Comparison of ENCODE assay signal across 11 cellular contexts in genomic region chr2:42085079-42085478, GRCh38. TPM values are rescaled to one million over a fixed set of nuclear protein-coding genes. Genes with fewer than 3 reads are reported as not detected.
DNase-seq lines count a peak whose midpoint lies in the region; ATAC-seq and TF ChIP-seq lines count a peak whose summit lies in the region.
"Not testable (repeated sequence)": the region's sequence is repeated elsewhere in the genome, so short reads cannot be mapped to it uniquely, and the experiment has no call there.
"Had no signal": no experiment of that assay in that cellular context is flagged by ENCODE, and none has a peak within 500 bp of the region (broad histone marks: within the 10 kb centered on the region; RNA-seq: fewer than 3 reads in every experiment).

No MANE protein-coding gene starts in this region.

- intact Hi-C loops in left ventricle myocardium inferior (cut with micrococcal nuclease): loop anchor here (5.0 kb wide), 1 partner anchor 233 kb away; no protein-coding TSS in a partner anchor
- intact Hi-C loops in gastrocnemius medialis (cut with DNase I; ENCODE audit: low total_unique reads): not testable (repeated sequence)

- not testable (repeated sequence) for H2AFZ ChIP-seq in mesenchymal stem cell (ENCODE audit: low read depth, low read length); neuronal stem cell (ENCODE audit: low read length)

- not testable (repeated sequence) for TF ChIP-seq CTCF in HEK293 (tag by site-specific recombination; IDR thresholded peaks at IDR 0.05); VCaP (conservative IDR thresholded peaks at IDR 0.05); chondrocyte (IDR thresholded peaks at IDR 0.05); left ventricle myocardium inferior (IDR thresholded peaks at IDR 0.05; ENCODE audit: borderline replicate concordance); gastrocnemius medialis (IDR thresholded peaks at IDR 0.05 in 4 of 5, conservative IDR thresholded peaks at IDR 0.05 in 1 of 5)

- WGBS in mesenchymal stem cell: 73% methylated on average over 4 of the region's 4 CpGs
- no CpG with 5 or more reads among the region's 4 CpGs for WGBS in neuronal stem cell (ENCODE audit: extremely low coverage in 2 of 2, insufficient read length in 2 of 2, insufficient replicate concordance in 1 of 2), 2 donors

- H2AK5ac ChIP-seq in mesenchymal stem cell (ENCODE audit: low read length, severe bottlenecking): not testable (repeated sequence)
- H2AK5ac ChIP-seq in neuronal stem cell (ENCODE audit: low read depth, low read length): peak overlapping the region; percentile 26

- H2BK15ac ChIP-seq in mesenchymal stem cell (ENCODE audit: low read depth, poor library complexity, severe bottlenecking); neuronal stem cell (ENCODE audit: low read length): not testable (repeated sequence)

- peak overlapping the region; percentile 49 to 76 for H3K18ac ChIP-seq in mesenchymal stem cell (ENCODE audit: low read depth in 1 of 2, low read length in 2 of 2)
- H3K18ac ChIP-seq in neuronal stem cell (ENCODE audit: low read length): not testable (repeated sequence)

- not testable (repeated sequence) for H3K36me3 ChIP-seq in HEK293 (ENCODE audit: control insufficient read depth in 2 of 2, insufficient read depth in 1 of 2, low read length in 2 of 2); left ventricle myocardium inferior; mesenchymal stem cell (ENCODE audit: control insufficient read depth in 1 of 2, insufficient read depth in 2 of 2, low read depth in 1 of 2, low read length in 2 of 2); neuronal stem cell (replicated peaks in 1 of 2; ENCODE audit: control insufficient read depth in 2 of 2, insufficient read depth in 2 of 2, low read length in 2 of 2); gastrocnemius medialis

- H3K79me1 ChIP-seq in mesenchymal stem cell (replicated peaks; ENCODE audit: low read length, poor library complexity, severe bottlenecking); neuronal stem cell (ENCODE audit: low read depth, low read length): not testable (repeated sequence)

- not testable (repeated sequence) for H3K23ac ChIP-seq in mesenchymal stem cell (ENCODE audit: low read length in 2 of 2); neuronal stem cell (ENCODE audit: low read depth, low read length, poor library complexity)

- H3K36me3 Mint-ChIP-seq in chondrocyte (ENCODE audit: low read depth): not testable (repeated sequence)

- H2BK12ac ChIP-seq in mesenchymal stem cell (ENCODE audit: low read length in 2 of 2): peak overlapping the region; percentile 76 to 97
- H2BK12ac ChIP-seq in neuronal stem cell (ENCODE audit: low read length): peak overlapping the region; percentile 16

- not testable (repeated sequence) for TF ChIP-seq POLR2A in gastrocnemius medialis (IDR thresholded peaks at IDR 0.05)

- not testable (repeated sequence) for H3K14ac ChIP-seq in mesenchymal stem cell (ENCODE audit: low read length in 2 of 2); neuronal stem cell (ENCODE audit: low read length)

- peak overlapping the region; percentile 80 to 87 for H3K4ac ChIP-seq in mesenchymal stem cell (ENCODE audit: low read depth in 1 of 2, low read length in 2 of 2)
- H3K4ac ChIP-seq in neuronal stem cell (ENCODE audit: low read length): not testable (repeated sequence)

- peaks cover 33% of the 10 kb centered on the region for H3K4me1 Mint-ChIP-seq in chondrocyte (ENCODE audit: low read depth)

- H3K9me3 ChIP-seq in HEK293 (ENCODE audit: control insufficient read depth, insufficient read depth, low read depth, low read length); left ventricle myocardium inferior (replicated peaks); mesenchymal stem cell (ENCODE audit: control insufficient read depth, low read length); neuronal stem cell (replicated peaks in 1 of 2; ENCODE audit: control insufficient read depth in 2 of 2, insufficient read depth in 1 of 2, low read depth in 1 of 2, low read length in 2 of 2); gastrocnemius medialis: not testable (repeated sequence)

- H4K91ac ChIP-seq in mesenchymal stem cell (ENCODE audit: low read length): peak overlapping the region; percentile 71
- not testable (repeated sequence) for H4K91ac ChIP-seq in neuronal stem cell (ENCODE audit: low read depth, low read length, poor library complexity)

- not testable (repeated sequence) for H3K9me3 Mint-ChIP-seq in chondrocyte (ENCODE audit: low read depth)

- CTCF ChIA-PET in HEK293 (lab: Yijun Ruan, JAX): interaction anchor here (0.6 to 13.0 kb wide), 7 partner anchors 11 to 233 kb away, joined by 3 to 369 read pairs (median 20); no protein-coding TSS in a partner anchor

- H3K27ac ChIP-seq in HEK293 (ENCODE audit: extremely low read depth, low read depth, low read length) (0 out of 2 replicates have a peak overlapping the region, but pooled peaks have one; percentile 21), VCaP (peak overlapping the region; percentile 60), left ventricle myocardium inferior (replicated peaks) (peak overlapping the region; percentile 62), gastrocnemius medialis (peak overlapping the region; percentile 8 to 55 (median 34))
- not testable (repeated sequence) for H3K27ac ChIP-seq in mesenchymal stem cell (ENCODE audit: low read length, poor library complexity, severe bottlenecking); neuronal stem cell (replicated peaks; ENCODE audit: low read length)

- POLR2A ChIA-PET in HEK293 (lab: Yijun Ruan, JAX): not testable (repeated sequence)

- not testable (repeated sequence) for H3K9ac ChIP-seq in mesenchymal stem cell (ENCODE audit: low read length); neuronal stem cell (ENCODE audit: low read depth, low read length, poor library complexity)

- H3K27ac Mint-ChIP-seq in chondrocyte (ENCODE audit: unreplicated experiment): peak overlapping the region; percentile 87

- H2BK5ac ChIP-seq in mesenchymal stem cell (ENCODE audit: low read depth, low read length, poor library complexity, severe bottlenecking); neuronal stem cell (ENCODE audit: low read length): not testable (repeated sequence)

- not testable (repeated sequence) for H3K4me3 ChIP-seq in HEK293 (ENCODE audit: low read depth, low read length); left ventricle myocardium inferior; mesenchymal stem cell (ENCODE audit: insufficient read depth in 1 of 2, low read depth in 1 of 2, low read length in 2 of 2); neuronal stem cell (ENCODE audit: low read length in 2 of 2); gastrocnemius medialis

- DNase-seq in chondrocyte (ENCODE audit: low spot score); left ventricle myocardium inferior; mesenchymal stem cell; neuronal stem cell (ENCODE audit: low spot score); gastrocnemius medialis: not testable (repeated sequence)

- H4K8ac ChIP-seq in mesenchymal stem cell (ENCODE audit: low read length); neuronal stem cell (ENCODE audit: low read depth, low read length): not testable (repeated sequence)

- not testable (repeated sequence) for H3K27me3 ChIP-seq in left ventricle myocardium inferior (ENCODE audit: low read depth); mesenchymal stem cell (ENCODE audit: control insufficient read depth in 1 of 2, insufficient read depth in 1 of 2, low read length in 2 of 2); neuronal stem cell (ENCODE audit: control insufficient read depth in 3 of 3, insufficient read depth in 3 of 3, low read depth in 1 of 3, low read length in 3 of 3); gastrocnemius medialis

- not testable (repeated sequence) for ATAC-seq in gastrocnemius medialis

- H2BK120ac ChIP-seq in mesenchymal stem cell (ENCODE audit: low read depth, low read length): peak overlapping the region; percentile 65
- not testable (repeated sequence) for H2BK120ac ChIP-seq in neuronal stem cell (ENCODE audit: low read depth, low read length)

- not testable (repeated sequence) for H3K4me2 ChIP-seq in mesenchymal stem cell (ENCODE audit: low read length, poor library complexity, severe bottlenecking); neuronal stem cell (ENCODE audit: insufficient read depth, low read length, poor library complexity, severe bottlenecking)

- not testable (repeated sequence) for H3K27me3 Mint-ChIP-seq in chondrocyte (ENCODE audit: low read depth)

- in situ Hi-C loops in gastrocnemius medialis (cut with MboI; ENCODE audit: low sequenced_read_pairs in 4 of 4): loop anchor here in 3 of 4 donors (5.0 kb wide), 2 partner anchors 213 to 218 kb away; no protein-coding TSS in a partner anchor

- not testable (repeated sequence) for H3K4me3 Mint-ChIP-seq in chondrocyte (ENCODE audit: unreplicated experiment)

- H3K4me1 ChIP-seq in HEK293 (ENCODE audit: control insufficient read depth, insufficient read depth, low read length); mesenchymal stem cell (ENCODE audit: control insufficient read depth, insufficient read depth, low read depth, low read length); neuronal stem cell (ENCODE audit: control insufficient read depth in 2 of 2, insufficient read depth in 1 of 2, low read depth in 1 of 2, low read length in 2 of 2); gastrocnemius medialis: not testable (repeated sequence)
- H3K4me1 ChIP-seq in left ventricle myocardium inferior: peaks cover 21% of the 10 kb centered on the region

RNA-seq across cellular contexts. Expression of gene PKDCC, which starts 37.3 kb away (rescaled TPM):
- total RNA-seq in chondrocyte (83.1 to 164 TPM (median 155 TPM) in 3 replicates), left ventricle myocardium inferior (88.7 TPM), gastrocnemius medialis (100 to 1,000 TPM; 152 to 246 (median 186) TPM)
- polyA plus RNA-seq in mesenchymal stem cell (2013, experiment 1 of 2): 35.7 TPM
- 35.3 TPM for polyA plus RNA-seq in mesenchymal stem cell (2013, experiment 2 of 2)
- 93.5 TPM for polyA plus RNA-seq in neuronal stem cell (2013, experiment 1 of 2)
- polyA plus RNA-seq in neuronal stem cell (2013, experiment 2 of 2): 92.5 TPM
- total RNA-seq: CD4-positive, alpha-beta memory T cell; HFFc6 had no signal
- polyA plus RNA-seq: CD14-positive monocyte, IgD-negative memory B cell had no signal
